1 cellular context compared by ENCODE assay signal in genomic region chr7:69747144-69747543, GRCh38.
A peak's percentile ranks its signal among the peaks of the same experiment; 100 is the strongest.
TF ChIP-seq lines count a peak whose summit lies in the region.

No MANE protein-coding gene starts in this region.

TF ChIP-seq in GM12878, 131 proteins besides CTCF, POLR2A, EP300 and RAD21:
- TF ChIP-seq NR2F1 (conservative IDR thresholded peaks at IDR 0.05) (peak; percentile 38; the same call in 1 of the 2 replicates), MTA2 (IDR thresholded peaks at IDR 0.05; ENCODE audit: low read depth) (0 out of 2 replicates have a peak, but pooled peaks have one; percentile 18), IKZF2 (IDR thresholded peaks at IDR 0.05) (0 out of 4 replicates have a peak, but pooled peaks of 1 of the 2 experiments have one; percentile 14), RUNX3 (IDR thresholded peaks at IDR 0.05; ENCODE audit: low read length) (peak; percentile 20; the same call in 1 of the 2 replicates), PBX3 (IDR thresholded peaks at IDR 0.05; ENCODE audit: insufficient replicate concordance, low read depth, low read length) (no peak)
